In the genomic region with DNA sequence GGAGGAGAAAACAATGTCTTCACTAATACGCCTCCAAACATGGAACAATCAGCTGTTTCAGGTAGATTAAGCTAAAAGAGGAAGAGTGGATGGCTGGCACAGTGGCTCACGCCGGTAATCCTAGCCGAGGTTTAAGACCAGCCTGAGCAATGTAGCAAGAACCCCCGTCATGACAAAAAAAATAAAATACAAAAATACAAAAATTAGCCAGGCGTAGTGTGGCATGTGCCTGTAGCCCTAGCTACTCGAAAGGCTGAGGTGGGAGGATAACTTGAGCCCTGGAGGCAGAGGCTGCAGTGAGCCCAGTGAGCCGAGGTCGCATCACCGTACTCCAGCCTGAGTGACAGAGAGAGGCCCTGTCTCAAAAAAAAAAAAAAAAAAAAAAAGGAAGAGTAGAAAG, we compare ENCODE assay signal across 11 cellular contexts. TPM values are rescaled to one million over a fixed set of nuclear protein-coding genes. Genes with fewer than 3 reads are reported as not detected.
DNase-seq lines count a peak whose midpoint lies in the region; ATAC-seq and TF ChIP-seq lines count a peak whose summit lies in the region.
"Had no signal": no experiment of that assay in that cellular context is flagged by ENCODE, and none has a peak within 500 bp of the region (broad histone marks: within the 10 kb centered on the region; RNA-seq: fewer than 3 reads in every experiment).

No MANE protein-coding gene starts in this region.

- no peak overlapping the region for H2AK5ac ChIP-seq in H9 (ENCODE audit: insufficient read length, low read length)

- TF ChIP-seq CTCF in CD8-positive, alpha-beta T cell (IDR thresholded peaks at IDR 0.05): no peak
- TF ChIP-seq CTCF in H9 (conservative IDR thresholded peaks at IDR 0.05): no peak

- H3K36me3 ChIP-seq in CD8-positive, alpha-beta T cell (ENCODE audit: insufficient read depth, low read length): no peaks in the 10 kb centered on the region
- peaks cover 0 to 5% (median 0%) of the 10 kb centered on the region in 3 experiments for H3K36me3 ChIP-seq in naive thymus-derived CD4-positive, alpha-beta T cell (ENCODE audit: control insufficient read depth in 2 of 3, insufficient read depth in 3 of 3, low read length in 3 of 3)
- H3K36me3 ChIP-seq: upper lobe of right lung had no signal

- no peak overlapping the region for H2AFZ ChIP-seq in H9 (ENCODE audit: low read length)

- no peaks in the 10 kb centered on the region for H3K9me3 ChIP-seq in CD8-positive, alpha-beta T cell (ENCODE audit: low read length)
- H3K9me3 ChIP-seq in H9 (ENCODE audit: control insufficient read depth, low read depth, low read length): no peaks in the 10 kb centered on the region
- H3K9me3 ChIP-seq in naive thymus-derived CD4-positive, alpha-beta T cell (ENCODE audit: control insufficient read depth in 2 of 3, low read length in 3 of 3): no peaks in the 10 kb centered on the region
- H3K9me3 ChIP-seq: upper lobe of right lung had no signal

- H2BK20ac ChIP-seq in H9 (ENCODE audit: low read depth, low read length, poor library complexity, severe bottlenecking): no peak overlapping the region

- H4K91ac ChIP-seq in H9 (ENCODE audit: insufficient read length, low read depth, low read length): no peak overlapping the region

- no peak for DNase-seq in CD8-positive, alpha-beta T cell
- DNase-seq in H9 (no peak), kidney glomerular epithelial cell (lab: John Stamatoyannopoulos, UW) (no peak), SHP77 treated with DMSO at 0.1 percent for 48 hours (lab: John Stamatoyannopoulos, UW) (no peak)
- DNase-seq in activated CD4-positive, alpha-beta memory T cell treated with anti-CD3 and anti-CD28 coated beads for 36 hours: no peak
- no peak for DNase-seq in naive thymus-derived CD4-positive, alpha-beta T cell
- DNase-seq: EL, NCI-H1436 treated with DMSO at 0.1 percent for 48 hours, upper lobe of right lung had no signal

- peak overlapping the region; percentile 84 for H3K4me3 Mint-ChIP-seq in CD8-positive, alpha-beta T cell
- H3K4me3 Mint-ChIP-seq in H9: peak overlapping the region; percentile 81 to 92
- H3K4me3 Mint-ChIP-seq in activated CD4-positive, alpha-beta memory T cell treated with anti-CD3 and anti-CD28 coated beads for 36 hours: peak overlapping the region; percentile 79
- H3K4me3 Mint-ChIP-seq in naive thymus-derived CD4-positive, alpha-beta T cell: peak overlapping the region; percentile 85 to 99 (median 90)

- H4K20me1 ChIP-seq in H9 (ENCODE audit: control insufficient read depth, insufficient read depth, insufficient read length): no peaks in the 10 kb centered on the region

- no peak for ATAC-seq in CD8-positive, alpha-beta T cell
- ATAC-seq in naive thymus-derived CD4-positive, alpha-beta T cell: no peak
- ATAC-seq in GM19455 (IDR thresholded peaks at IDR 0.05; ENCODE audit: unreplicated experiment): no peak
- ATAC-seq in HG03521 (IDR thresholded peaks at IDR 0.05; ENCODE audit: unreplicated experiment): no peak

- no peaks in the 10 kb centered on the region for H3K27me3 ChIP-seq in CD8-positive, alpha-beta T cell (ENCODE audit: insufficient read depth, low read length)
- H3K27me3 ChIP-seq in H9 (ENCODE audit: insufficient read depth, low read length): no peaks in the 10 kb centered on the region
- no peaks in the 10 kb centered on the region for H3K27me3 ChIP-seq in naive thymus-derived CD4-positive, alpha-beta T cell (ENCODE audit: control insufficient read depth in 2 of 2, insufficient read depth in 2 of 2, low read length in 2 of 2)
- H3K27me3 ChIP-seq: upper lobe of right lung had no signal

- peaks cover 25% of the 10 kb centered on the region for H3K4me1 ChIP-seq in CD8-positive, alpha-beta T cell (ENCODE audit: insufficient read depth, low read length)
- H3K4me1 ChIP-seq in H9 (ENCODE audit: insufficient read depth, low read length): peaks cover 2% of the 10 kb centered on the region; the same call in 1 of the 2 replicates
- H3K4me1 ChIP-seq in naive thymus-derived CD4-positive, alpha-beta T cell (ENCODE audit: control insufficient read depth in 2 of 2, insufficient read depth in 2 of 2, low read length in 2 of 2): peaks cover 13 to 15% of the 10 kb centered on the region in 2 donors

- no peak overlapping the region for H3K4me3 ChIP-seq in CD8-positive, alpha-beta T cell (ENCODE audit: low read depth, low read length)
- H3K4me3 ChIP-seq in naive thymus-derived CD4-positive, alpha-beta T cell (ENCODE audit: low read length): no peak overlapping the region

- no peaks in the 10 kb centered on the region for H3K79me1 ChIP-seq in H9 (ENCODE audit: insufficient read depth, low read depth, low read length, poor library complexity, severe bottlenecking)

- no peak overlapping the region for H2BK12ac ChIP-seq in H9 (ENCODE audit: insufficient read length, low read depth, low read length)

- H3K4ac ChIP-seq in H9 (ENCODE audit: low read depth, low read length): no peak overlapping the region

- H3K56ac ChIP-seq in H9 (ENCODE audit: insufficient read length, low read depth, low read length): no peak overlapping the region

- no peaks in the 10 kb centered on the region for H3K9me3 Mint-ChIP-seq in CD8-positive, alpha-beta T cell
- no peaks in the 10 kb centered on the region; a peak in 3 of 5 replicates for H3K9me3 Mint-ChIP-seq in H9
- no peaks in the 10 kb centered on the region for H3K9me3 Mint-ChIP-seq in activated CD4-positive, alpha-beta memory T cell treated with anti-CD3 and anti-CD28 coated beads for 36 hours
- H3K9me3 Mint-ChIP-seq in naive thymus-derived CD4-positive, alpha-beta T cell: peaks cover 0 to 7% (median 0%) of the 10 kb centered on the region in 11 donors

- no peak overlapping the region for H4K5ac ChIP-seq in H9 (ENCODE audit: insufficient read length, low read depth, low read length)

- intact Hi-C loops in CD8-positive, alpha-beta T cell (cut with DNase I, micrococcal nuclease): loop anchor here in 1 of 2 experiments (5.0 to 10.0 kb wide), 5 partner anchors 41 to 909 kb away; partner anchors contain the start of gene FBXW8
- intact Hi-C loops in activated CD4-positive, alpha-beta memory T cell treated with anti-CD3 and anti-CD28 coated beads for 36 hours (cut with micrococcal nuclease): loop anchor here (5.0 to 10.0 kb wide), 5 partner anchors 136 to 539 kb away; partner anchors contain the start of genes RNFT2 and SPRING1
- intact Hi-C loops in naive thymus-derived CD4-positive, alpha-beta T cell (cut with micrococcal nuclease): loop anchor here (5.0 kb wide), 2 partner anchors 81 to 281 kb away; no protein-coding TSS in a partner anchor

- peak overlapping the region; percentile 51 for H3K4me2 ChIP-seq in H9 (ENCODE audit: insufficient read depth, insufficient read length, low read length)

- POLR2A ChIA-PET in CD8-positive, alpha-beta T cell (lab: Charles Lee): interaction anchor here (0.6 to 0.9 kb wide), 2 partner anchors 57 to 281 kb away, joined by 3 read pairs; partner anchors contain the start of gene MAP1LC3B2
- POLR2A ChIA-PET in activated CD4-positive, alpha-beta memory T cell treated with anti-CD3 and anti-CD28 coated beads for 36 hours (lab: Charles Lee): no interaction called here
- POLR2A ChIA-PET in naive thymus-derived CD4-positive, alpha-beta T cell (lab: Charles Lee): interaction anchor here (0.5 to 1.2 kb wide), 4 partner anchors 14 to 281 kb away, joined by 3 to 6 read pairs (median 4); partner anchors contain the start of gene MAP1LC3B2

- H3K36me3 Mint-ChIP-seq in CD8-positive, alpha-beta T cell: peaks cover 11% of the 10 kb centered on the region
- no peaks in the 10 kb centered on the region for H3K36me3 Mint-ChIP-seq in H9 (ENCODE audit: insufficient read depth in 1 of 3, low read depth in 3 of 3)
- peaks cover 2% of the 10 kb centered on the region for H3K36me3 Mint-ChIP-seq in activated CD4-positive, alpha-beta memory T cell treated with anti-CD3 and anti-CD28 coated beads for 36 hours
- peaks cover 0 to 8% (median 2%) of the 10 kb centered on the region in 5 donors for H3K36me3 Mint-ChIP-seq in naive thymus-derived CD4-positive, alpha-beta T cell

- no peak overlapping the region for H4K8ac ChIP-seq in H9 (replicated peaks; ENCODE audit: insufficient read length, low read depth, low read length)

- H3K18ac ChIP-seq in H9 (ENCODE audit: insufficient read length, low read depth, low read length): no peak overlapping the region

- H3T11ph ChIP-seq in H9 (ENCODE audit: low read length): no peak overlapping the region

- H3K27ac ChIP-seq in CD8-positive, alpha-beta T cell (ENCODE audit: low read depth, low read length): no peak overlapping the region
- H3K27ac ChIP-seq in H9 (ENCODE audit: insufficient read length, low read depth, low read length): no peak overlapping the region
- H3K27ac ChIP-seq in naive thymus-derived CD4-positive, alpha-beta T cell (ENCODE audit: low read depth, low read length): no peak overlapping the region

- CTCF ChIA-PET in CD8-positive, alpha-beta T cell (lab: Charles Lee): interaction anchor here (0.5 to 1.0 kb wide), 4 partner anchors 11 to 411 kb away, joined by 3 to 4 read pairs (median 3); no protein-coding TSS in a partner anchor
- CTCF ChIA-PET in activated CD4-positive, alpha-beta memory T cell treated with anti-CD3 and anti-CD28 coated beads for 36 hours (lab: Charles Lee): interaction anchor here (0.7 to 1.4 kb wide), 4 partner anchors 43 to 321 kb away, joined by 3 to 9 read pairs (median 4); no protein-coding TSS in a partner anchor
- CTCF ChIA-PET in naive thymus-derived CD4-positive, alpha-beta T cell (lab: Charles Lee): interaction anchor here (0.6 to 1.6 kb wide), 3 partner anchors 80 to 281 kb away, joined by 3 to 4 read pairs (median 3); no protein-coding TSS in a partner anchor

- H2BK5ac ChIP-seq in H9 (ENCODE audit: insufficient read length, low read length): no peak overlapping the region

- H2BK15ac ChIP-seq in H9 (ENCODE audit: low read depth, low read length): no peak overlapping the region

- no peak overlapping the region for H3K27ac Mint-ChIP-seq in CD8-positive, alpha-beta T cell
- peak overlapping the region in 1 of 3 experiments; percentile 23; a peak in 2 of 7 replicates for H3K27ac Mint-ChIP-seq in H9
- no peak overlapping the region for H3K27ac Mint-ChIP-seq in activated CD4-positive, alpha-beta memory T cell treated with anti-CD3 and anti-CD28 coated beads for 36 hours
- peak overlapping the region in 8 of 9 donors; percentile 40 to 92 (median 87) for H3K27ac Mint-ChIP-seq in naive thymus-derived CD4-positive, alpha-beta T cell

- H3K23ac ChIP-seq in H9 (ENCODE audit: insufficient read length, low read depth, low read length): no peak overlapping the region

- no peak overlapping the region for H2BK120ac ChIP-seq in H9 (ENCODE audit: low read depth, low read length, poor library complexity, severe bottlenecking)

- H3K14ac ChIP-seq in H9 (ENCODE audit: insufficient read depth, low read length): no peak overlapping the region

- no peaks in the 10 kb centered on the region for H3K27me3 Mint-ChIP-seq in CD8-positive, alpha-beta T cell (ENCODE audit: low read depth)
- peaks cover 1% of the 10 kb centered on the region; the same call in 1 of the 2 replicates for H3K27me3 Mint-ChIP-seq in H9 (ENCODE audit: low read depth)
- H3K27me3 Mint-ChIP-seq in activated CD4-positive, alpha-beta memory T cell treated with anti-CD3 and anti-CD28 coated beads for 36 hours: no peaks in the 10 kb centered on the region
- peaks cover 0 to 7% (median 0%) of the 10 kb centered on the region in 5 donors for H3K27me3 Mint-ChIP-seq in naive thymus-derived CD4-positive, alpha-beta T cell

- peaks cover 35% of the 10 kb centered on the region for H3K4me1 Mint-ChIP-seq in CD8-positive, alpha-beta T cell (ENCODE audit: low read depth)
- H3K4me1 Mint-ChIP-seq in H9: peaks cover 55 to 57% of the 10 kb centered on the region in 2 experiments
- peaks cover 32% of the 10 kb centered on the region for H3K4me1 Mint-ChIP-seq in activated CD4-positive, alpha-beta memory T cell treated with anti-CD3 and anti-CD28 coated beads for 36 hours (ENCODE audit: low read depth)
- peaks cover 31 to 49% (median 35%) of the 10 kb centered on the region in 7 donors for H3K4me1 Mint-ChIP-seq in naive thymus-derived CD4-positive, alpha-beta T cell

- no peak overlapping the region for H3K9ac ChIP-seq in H9 (ENCODE audit: extremely low read depth, insufficient read length, low read length)

- WGBS in H9 (ENCODE audit: extremely low coverage, insufficient read length, low lambda C conversion rate): no CpG with 5 or more reads among the region's 10 CpGs

- peaks cover 8% of the 10 kb centered on the region; the same call in 1 of the 2 replicates for H3K79me2 ChIP-seq in H9 (ENCODE audit: insufficient read depth, low read length)

- peaks cover 13% of the 10 kb centered on the region for H3K23me2 ChIP-seq in H9 (ENCODE audit: insufficient read length, low read depth, low read length, poor library complexity, severe bottlenecking)

RNA-seq across cellular contexts. Expression of gene MED13L, which starts 1.2 kb away (rescaled TPM):
- total RNA-seq in CD8-positive, alpha-beta T cell: 100 to 1,000 TPM; 157 to 159 TPM
- 51.3 and 52.4 TPM in 2 replicates for total RNA-seq in H9 (2021)
- total RNA-seq in activated CD4-positive, alpha-beta memory T cell treated with anti-CD3 and anti-CD28 coated beads for 36 hours: 10 to 100 TPM; 37.7 to 41.4 TPM
- 100 to 1,000 TPM in 4 of 5 experiments, 10 to 100 TPM in 1; 94.0 to 283 (median 180) TPM for total RNA-seq in naive thymus-derived CD4-positive, alpha-beta T cell
- 10 to 100 TPM in 1 of 2 donors, 1 to 10 TPM in 1; 8.3 to 12.9 TPM for polyA plus RNA-seq in naive thymus-derived CD4-positive, alpha-beta T cell

Comparison
In these comparisons a context has a peak if more than half of its experiments do, and no peak if none do; other contexts are left out.
1. H3K27ac Mint-ChIP-seq: peak in naive thymus-derived CD4-positive, alpha-beta T cell (8 of 9); none in CD8-positive, alpha-beta T cell (single experiment) and activated CD4-positive, alpha-beta memory T cell treated with anti-CD3 and anti-CD28 coated beads for 36 hours (single experiment).
2. Peak in every context shown above with its lines, with median percentiles within 50 percentile points of each other: H3K4me3 Mint-ChIP-seq.